Comparison of ENCODE assay signal across 11 cellular contexts in genomic region chr1:84156210-84156621, GRCh38. TPM values are rescaled to one million over a fixed set of nuclear protein-coding genes. Genes with fewer than 3 reads are reported as not detected.
DNase-seq lines count a peak whose midpoint lies in the region; ATAC-seq and TF ChIP-seq lines count a peak whose summit lies in the region.
"Had no signal": no experiment of that assay in that cellular context is flagged by ENCODE, and none has a peak within 500 bp of the region (broad histone marks: within the 10 kb centered on the region; RNA-seq: fewer than 3 reads in every experiment).

No MANE protein-coding gene starts in this region.

- CTCF ChIA-PET in activated CD4-positive, alpha-beta T cell treated with anti-CD3 and anti-CD28 coated beads for 36 hours (lab: Charles Lee) = interaction anchor here (1.4 to 4.9 kb wide), 2 partner anchors 11 to 15 kb away, joined by 4 to 44 read pairs; partner anchors contain the start of gene PRKACB

- no peak overlapping the region for H3K4me3 ChIP-seq in choroid plexus epithelial cell (ENCODE audit: low read depth, low read length)
- no peak overlapping the region for H3K4me3 ChIP-seq in ovary

- POLR2A ChIA-PET in activated CD4-positive, alpha-beta T cell treated with anti-CD3 and anti-CD28 coated beads for 36 hours (lab: Charles Lee) = interaction anchor here (0.6 to 0.7 kb wide), 2 partner anchors 349 to 697 kb away, joined by 3 to 4 read pairs; no protein-coding TSS in a partner anchor

- WGBS in ovary, 3 donors = 65 to 85% (median 84%) methylated on average over 2 of the region's 2 CpGs

- H3K4me3 Mint-ChIP-seq in activated CD4-positive, alpha-beta T cell treated with anti-CD3 and anti-CD28 coated beads for 36 hours = peak overlapping the region; percentile 38
- peak overlapping the region; percentile 60 for H3K4me3 Mint-ChIP-seq in stimulated activated effector memory CD8-positive, alpha-beta T cell treated with anti-CD3 and anti-CD28 coated beads, Interleukin-12 subunit alpha, Interleukin-12 subunit beta, amount 100 ng/mL, for 72 hours

- no peaks in the 10 kb centered on the region for H3K27me3 Mint-ChIP-seq in activated CD4-positive, alpha-beta T cell treated with anti-CD3 and anti-CD28 coated beads for 36 hours

- no peak overlapping the region for H3K27ac ChIP-seq in ovary

- H3K27ac Mint-ChIP-seq in activated CD4-positive, alpha-beta T cell treated with anti-CD3 and anti-CD28 coated beads for 36 hours = peak overlapping the region; percentile 65
- peak overlapping the region; percentile 82 for H3K27ac Mint-ChIP-seq in stimulated activated effector memory CD8-positive, alpha-beta T cell treated with anti-CD3 and anti-CD28 coated beads, Interleukin-12 subunit alpha, Interleukin-12 subunit beta, amount 100 ng/mL, for 72 hours

- H3K36me3 Mint-ChIP-seq in activated CD4-positive, alpha-beta T cell treated with anti-CD3 and anti-CD28 coated beads for 36 hours (ENCODE audit: low read depth) = peaks cover 5% of the 10 kb centered on the region
- H3K36me3 Mint-ChIP-seq in stimulated activated effector memory CD8-positive, alpha-beta T cell treated with anti-CD3 and anti-CD28 coated beads, Interleukin-12 subunit alpha, Interleukin-12 subunit beta, amount 100 ng/mL, for 72 hours = peaks cover 7% of the 10 kb centered on the region

- peaks cover 2% of the 10 kb centered on the region for H3K4me1 ChIP-seq in ovary (ENCODE audit: insufficient read depth)
- H3K4me1 ChIP-seq: BE2C had no signal

- peaks cover 87% of the 10 kb centered on the region for H3K4me1 Mint-ChIP-seq in activated CD4-positive, alpha-beta T cell treated with anti-CD3 and anti-CD28 coated beads for 36 hours
- peaks cover 63% of the 10 kb centered on the region for H3K4me1 Mint-ChIP-seq in stimulated activated effector memory CD8-positive, alpha-beta T cell treated with anti-CD3 and anti-CD28 coated beads, Interleukin-12 subunit alpha, Interleukin-12 subunit beta, amount 100 ng/mL, for 72 hours

- no peak for TF ChIP-seq CTCF in choroid plexus epithelial cell (conservative IDR thresholded peaks at IDR 0.05; ENCODE audit: low read depth, low read length)
- no peak for TF ChIP-seq CTCF in ovary (IDR thresholded peaks at IDR 0.05)

- no peaks in the 10 kb centered on the region for H3K9me3 Mint-ChIP-seq in activated CD4-positive, alpha-beta T cell treated with anti-CD3 and anti-CD28 coated beads for 36 hours (ENCODE audit: low read depth)
- no peaks in the 10 kb centered on the region for H3K9me3 Mint-ChIP-seq in stimulated activated effector memory CD8-positive, alpha-beta T cell treated with anti-CD3 and anti-CD28 coated beads, Interleukin-12 subunit alpha, Interleukin-12 subunit beta, amount 100 ng/mL, for 72 hours

- intact Hi-C loops in activated CD4-positive, alpha-beta T cell treated with anti-CD3 and anti-CD28 coated beads for 36 hours (cut with DNase I, micrococcal nuclease) = loop anchor here (1.0 to 5.0 kb wide), 3 partner anchors 10 to 146 kb away; partner anchors contain the start of gene SAMD13 (in 1 of the 2)
- intact Hi-C loops in ovary (cut with DNase I) = loop anchor here in 1 of 4 donors (10.0 kb wide), 1 partner anchor 269 kb away; no protein-coding TSS in a partner anchor

- no peaks in the 10 kb centered on the region for H3K9me3 ChIP-seq in ovary
- H3K9me3 ChIP-seq: BE2C had no signal

- H3K36me3 ChIP-seq in ovary = no peaks in the 10 kb centered on the region
- H3K36me3 ChIP-seq: BE2C had no signal

- no peaks in the 10 kb centered on the region for H3K27me3 ChIP-seq in ovary
- H3K27me3 ChIP-seq: BE2C had no signal

- TF ChIP-seq POLR2A in ovary (IDR thresholded peaks at IDR 0.05) = no peak

- peak; percentile 7 for DNase-seq in activated CD4-positive, alpha-beta T cell treated with anti-CD3 and anti-CD28 coated beads for 36 hours
- DNase-seq in activated CD4-positive, alpha-beta T cell treated with anti-CD3 and anti-CD28 coated beads, Interleukin-2, amount 50 U/mL, for 4 hours = no peak
- peak; percentile 84 for DNase-seq in NCI-H446 treated with DMSO at 0.1 percent for 48 hours (lab: John Stamatoyannopoulos, UW)
- DNase-seq in choroid plexus epithelial cell (ENCODE audit: low read depth) = peak; percentile 84
- no peak for DNase-seq in stimulated activated effector memory CD8-positive, alpha-beta T cell treated with anti-CD3 and anti-CD28 coated beads, Interleukin-12 subunit alpha, Interleukin-12 subunit beta, amount 100 ng/mL, for 72 hours (ENCODE audit: low spot score in 2 of 2)
- no peak for DNase-seq in ovary
- DNase-seq in NCI-H82 treated with DMSO at 0.1 percent for 48 hours (lab: John Stamatoyannopoulos, UW; ENCODE audit: unreplicated experiment) = no peak
- DNase-seq in SK-N-DZ (ENCODE audit: low spot score) = no peak
- DNase-seq: BE2C, NCI-H2227 treated with DMSO at 0.1 percent for 48 hours had no signal

- TF ChIP-seq EP300 in ovary (IDR thresholded peaks at IDR 0.05) = no peak

- ATAC-seq in activated CD4-positive, alpha-beta T cell treated with anti-CD3 and anti-CD28 coated beads for 36 hours = peak; percentile 49
- peak; percentile 63 for ATAC-seq in stimulated activated effector memory CD8-positive, alpha-beta T cell treated with anti-CD3 and anti-CD28 coated beads, Interleukin-12 subunit alpha, Interleukin-12 subunit beta, amount 100 ng/mL, for 72 hours
- ATAC-seq: left lobe of liver had no signal

RNA-seq across cellular contexts. Expression of gene PRKACB, which starts 12.1 kb away (rescaled TPM):
- 10 to 100 TPM; 22.2 to 25.5 TPM for total RNA-seq in activated CD4-positive, alpha-beta T cell treated with anti-CD3 and anti-CD28 coated beads for 36 hours
- 10 to 100 TPM; 11.7 to 41.9 (median 32.0) TPM for total RNA-seq in ovary
- 10 to 100 TPM; 10.3 to 26.1 TPM for polyA plus RNA-seq in ovary
- polyA plus RNA-seq in SK-N-DZ (2014; cell fraction: cytosol; rRNA removed) = 8.3 and 8.5 TPM in 2 replicates
- 5.0 and 6.5 TPM in 2 replicates for polyA plus RNA-seq in SK-N-DZ (2014; cell fraction: nucleus; rRNA removed)

Comparison
In these comparisons a context has a peak if more than half of its experiments do, and no peak if none do; other contexts are left out.
1. DNase-seq: peak in activated CD4-positive, alpha-beta T cell treated with anti-CD3 and anti-CD28 coated beads for 36 hours (single experiment), NCI-H446 treated with DMSO at 0.1 percent for 48 hours (single experiment) and choroid plexus epithelial cell (single experiment); none in activated CD4-positive, alpha-beta T cell treated with anti-CD3 and anti-CD28 coated beads, Interleukin-2, amount 50 U/mL, for 4 hours (0 of 2), stimulated activated effector memory CD8-positive, alpha-beta T cell treated with anti-CD3 and anti-CD28 coated beads, Interleukin-12 subunit alpha, Interleukin-12 subunit beta, amount 100 ng/mL, for 72 hours (0 of 2), ovary (0 of 5), NCI-H82 treated with DMSO at 0.1 percent for 48 hours (single experiment) and SK-N-DZ (single experiment).